Comparison of ENCODE assay signal across 10 cellular contexts in genomic region chr7:99224263-99224947, GRCh38. TPM values are rescaled to one million over a fixed set of nuclear protein-coding genes. Genes with fewer than 3 reads are reported as not detected.
A peak's percentile ranks its signal among the peaks of the same experiment; 100 is the strongest.
DNase-seq lines count a peak whose midpoint lies in the region; TF ChIP-seq lines count a peak whose summit lies in the region.
"Had no signal": no experiment of that assay in that cellular context is flagged by ENCODE, and none has a peak within 500 bp of the region (broad histone marks: within the 10 kb centered on the region; RNA-seq: fewer than 3 reads in every experiment).

No MANE protein-coding gene starts in this region.

- H3K4me3 ChIP-seq in Loucy (ENCODE audit: low read length, poor library complexity, severe bottlenecking), result no peak overlapping the region
- H3K4me3 ChIP-seq in ascending aorta, result peak overlapping the region in 1 of 2 donors; percentile 19
- H3K4me3 ChIP-seq in trophoblast cell (ENCODE audit: low read depth, low read length), result no peak overlapping the region

- no peaks in the 10 kb centered on the region for H3K27me3 ChIP-seq in Loucy (ENCODE audit: insufficient read depth, low read length, poor library complexity, severe bottlenecking)
- H3K27me3 ChIP-seq in ascending aorta, result no peaks in the 10 kb centered on the region
- H3K27me3 ChIP-seq in trophoblast cell (ENCODE audit: insufficient read depth, low read length), result no peaks in the 10 kb centered on the region

- H2AFZ ChIP-seq in Loucy (ENCODE audit: low read length) (peak overlapping the region; percentile 64), trophoblast cell (ENCODE audit: insufficient read depth, low read length, poor library complexity) (no peak overlapping the region)

- no peaks in the 10 kb centered on the region for H3F3A ChIP-seq in Loucy (ENCODE audit: low read depth)

- H3K9me3 ChIP-seq in Loucy (ENCODE audit: insufficient read depth, low read depth, low read length), result no peaks in the 10 kb centered on the region
- H3K9me3 ChIP-seq in ascending aorta, result no peaks in the 10 kb centered on the region
- no peaks in the 10 kb centered on the region for H3K9me3 ChIP-seq in trophoblast cell (ENCODE audit: insufficient read depth, low read depth, low read length)

- no peak overlapping the region for H4K8ac ChIP-seq in trophoblast cell (ENCODE audit: low read depth, low read length)

- H3K79me1 ChIP-seq in trophoblast cell (ENCODE audit: low read length), result no peaks in the 10 kb centered on the region

- H3K79me2 ChIP-seq in Loucy (ENCODE audit: insufficient read depth, low read length) (no peaks in the 10 kb centered on the region), trophoblast cell (ENCODE audit: control insufficient read depth, insufficient read depth, low read length, poor library complexity) (no peaks in the 10 kb centered on the region)

- no peak overlapping the region for H3K14ac ChIP-seq in trophoblast cell (ENCODE audit: low read length)

- H2AK5ac ChIP-seq in trophoblast cell (ENCODE audit: low read length), result no peak overlapping the region

- H2BK120ac ChIP-seq in trophoblast cell (ENCODE audit: insufficient read depth, low read length, poor library complexity), result no peak overlapping the region

- no peak overlapping the region for H2BK5ac ChIP-seq in trophoblast cell (ENCODE audit: low read depth, low read length, poor library complexity)

- H3K27ac ChIP-seq in ascending aorta, result peak overlapping the region; percentile 77 to 84
- H3K27ac ChIP-seq in trophoblast cell (ENCODE audit: low read depth, low read length), result no peak overlapping the region

- H4K12ac ChIP-seq in trophoblast cell (ENCODE audit: low read depth, low read length), result no peak overlapping the region

- H4K91ac ChIP-seq in trophoblast cell (ENCODE audit: low read depth, low read length), result no peak overlapping the region

- no CpG with 5 or more reads among the region's 15 CpGs for WGBS in trophoblast cell (ENCODE audit: extremely low coverage, insufficient coverage, insufficient read length)

- H3K23ac ChIP-seq in trophoblast cell (ENCODE audit: low read length), result no peak overlapping the region

- no peaks in the 10 kb centered on the region for H4K20me1 ChIP-seq in Loucy (ENCODE audit: insufficient read depth, low read length, poor library complexity, severe bottlenecking)

- TF ChIP-seq CTCF in Loucy (conservative IDR thresholded peaks at IDR 0.05; ENCODE audit: low read length) (no peak), ascending aorta (IDR thresholded peaks at IDR 0.05) (no peak)

- H3K4me1 ChIP-seq in Loucy (ENCODE audit: insufficient read depth, low read length, poor library complexity, severe bottlenecking) (no peaks in the 10 kb centered on the region), ascending aorta (peaks cover 0 to 4% of the 10 kb centered on the region in 2 donors), trophoblast cell (ENCODE audit: control insufficient read depth in 1 of 2, insufficient read depth in 2 of 2, low read length in 2 of 2) (peaks cover 0 to 2% of the 10 kb centered on the region in 2 experiments)

- no peaks in the 10 kb centered on the region for H3K9me2 ChIP-seq in Loucy (replicated peaks; ENCODE audit: low read depth, low read length)

- intact Hi-C loops in ascending aorta (cut with DNase I), result loop anchor here (2.0 to 5.0 kb wide), 3 partner anchors 43 to 187 kb away; no protein-coding TSS in a partner anchor

- H3K36me3 ChIP-seq in Loucy (ENCODE audit: insufficient read depth, low read length) (no peaks in the 10 kb centered on the region), ascending aorta (no peaks in the 10 kb centered on the region), trophoblast cell (ENCODE audit: control insufficient read depth in 1 of 2, insufficient read depth in 2 of 2, low read length in 2 of 2) (no peaks in the 10 kb centered on the region)

- no peak overlapping the region for H2BK12ac ChIP-seq in trophoblast cell (ENCODE audit: low read length)

- DNase-seq in NCI-H2107 treated with DMSO at 0.1 percent for 48 hours (lab: John Stamatoyannopoulos, UW; ENCODE audit: unreplicated experiment) (peak; percentile 26), NCI-H2107 (lab: John Stamatoyannopoulos, UW) (no peak), ascending aorta (ENCODE audit: low spot score in 2 of 2) (peak; percentile 50 to 89), trophoblast cell (peak; percentile 49 to 65), cerebellum (ENCODE audit: low spot score) (no peak), NCI-H510A treated with DMSO at 0.1 percent for 48 hours (lab: John Stamatoyannopoulos, UW) (no peak), HuH-7 (ENCODE audit: low spot score) (no peak)
- DNase-seq: activated CD4-positive, alpha-beta T cell treated with anti-CD3 and anti-CD28 coated beads for 4 hours had no signal

- H3K4ac ChIP-seq in trophoblast cell (ENCODE audit: low read depth, low read length), result no peak overlapping the region

- H3K9ac ChIP-seq in Loucy (ENCODE audit: low read depth, low read length, poor library complexity, severe bottlenecking), result no peak overlapping the region
- no peak overlapping the region for H3K9ac ChIP-seq in trophoblast cell (ENCODE audit: low read length)

- H3K4me2 ChIP-seq in Loucy (ENCODE audit: low read depth, low read length, poor library complexity, severe bottlenecking) (no peak overlapping the region), trophoblast cell (ENCODE audit: low read length) (no peak overlapping the region)

- no peak overlapping the region for H3K18ac ChIP-seq in trophoblast cell (ENCODE audit: low read length)

RNA-seq across cellular contexts. Expression of gene KPNA7, which starts 16.5 kb away (rescaled TPM):
- total RNA-seq in ascending aorta (not detected), cerebellum (not detected)
- not detected in 2 replicates for polyA plus RNA-seq in trophoblast cell (2013)
- polyA plus RNA-seq: IgD-negative memory B cell had no signal

RNA-seq across cellular contexts. Expression of gene MYH16, which starts 48.2 kb away (rescaled TPM):
- total RNA-seq in ascending aorta, result not detected
- polyA plus RNA-seq in trophoblast cell (2013), result 0.14 TPM in 1 of 2 replicates, not detected in the other
- not detected for total RNA-seq in cerebellum
- polyA plus RNA-seq: IgD-negative memory B cell had no signal

Comparison
In these comparisons a context has a peak if more than half of its experiments do, and no peak if none do; other contexts are left out.
1. DNase-seq: peak in NCI-H2107 treated with DMSO at 0.1 percent for 48 hours (single experiment), ascending aorta (2 of 2) and trophoblast cell (2 of 2); none in NCI-H2107 (single experiment), cerebellum (single experiment), NCI-H510A treated with DMSO at 0.1 percent for 48 hours (single experiment) and HuH-7 (single experiment).